Comparison of ENCODE assay signal across 8 cellular contexts in the genomic region with DNA sequence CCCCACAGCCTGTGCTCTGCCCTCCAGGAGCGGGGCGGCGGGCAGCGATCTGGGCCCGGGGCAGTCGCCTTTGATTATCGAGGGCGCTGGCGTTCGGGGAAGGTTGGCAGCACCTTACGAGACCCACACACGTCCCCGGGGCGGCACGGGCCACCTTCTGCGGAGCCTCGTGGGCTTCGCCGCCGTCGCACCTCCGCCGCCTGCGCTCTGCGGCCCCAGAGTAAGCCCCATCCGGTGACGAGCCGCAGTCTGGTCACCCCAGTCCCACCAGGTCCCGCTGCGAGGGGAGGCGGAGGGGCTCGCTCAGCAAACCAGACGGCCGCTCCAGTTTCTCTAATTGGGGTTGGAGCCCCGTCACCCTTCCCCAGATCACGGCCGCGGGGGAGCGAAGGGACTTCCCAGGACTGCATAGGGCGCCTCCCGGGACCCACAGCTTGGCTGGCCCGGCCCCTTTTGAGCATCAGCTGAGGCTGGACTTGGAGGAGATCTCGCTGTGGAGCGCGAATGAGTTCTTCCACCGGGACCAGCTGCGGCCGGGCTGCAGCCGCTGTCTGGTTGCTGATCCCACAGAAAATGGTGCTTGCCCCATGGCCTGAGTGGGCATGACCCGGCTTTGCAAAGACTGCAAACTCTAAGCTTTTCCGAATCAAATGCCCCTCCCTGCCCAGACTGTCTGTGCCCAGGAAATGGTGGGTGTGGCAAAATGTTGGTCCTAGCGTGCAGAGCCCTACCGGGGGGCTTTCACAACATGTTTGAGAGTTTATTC. TPM values are rescaled to one million over a fixed set of nuclear protein-coding genes. Genes with fewer than 3 reads are reported as not detected.
DNase-seq lines count a peak whose midpoint lies in the region; ATAC-seq and TF ChIP-seq lines count a peak whose summit lies in the region.

No MANE protein-coding gene starts in this region.

- no peaks in the 10 kb centered on the region for H3K4me1 ChIP-seq in HUES48 (ENCODE audit: control insufficient read depth, insufficient read depth, low read length)

- intact Hi-C loops in activated CD4-positive, alpha-beta T cell treated with anti-CD3 and anti-CD28 coated beads, Interleukin-2, amount 10 ng/mL, durations not matched to agents 24 days and 14 days (cut with micrococcal nuclease) = loop anchor here (1.0 to 2.0 kb wide), 2 partner anchors 26 to 41 kb away; no protein-coding TSS in a partner anchor
- intact Hi-C loops in dorsolateral prefrontal cortex (cut with DNase I) = no loop called here

- peaks cover 20% of the 10 kb centered on the region for H3K27me3 Mint-ChIP-seq in activated CD4-positive, alpha-beta T cell treated with anti-CD3 and anti-CD28 coated beads, Interleukin-2, amount 10 ng/mL, durations not matched to agents 24 days and 14 days

- H3K36me3 ChIP-seq in HUES48 (ENCODE audit: control insufficient read depth, insufficient read depth, low read length) = no peaks in the 10 kb centered on the region

- no peaks in the 10 kb centered on the region for H3K9me3 ChIP-seq in HUES48 (ENCODE audit: control insufficient read depth, insufficient read depth, low read length)

- H3K4me3 Mint-ChIP-seq in activated CD4-positive, alpha-beta T cell treated with anti-CD3 and anti-CD28 coated beads, Interleukin-2, amount 10 ng/mL, durations not matched to agents 24 days and 14 days = peak overlapping the region; percentile 82

- no peak for TF ChIP-seq CTCF in dorsolateral prefrontal cortex (IDR thresholded peaks at IDR 0.05 in 54 of 56, conservative IDR thresholded peaks at IDR 0.05 in 2 of 56; ENCODE audit: low read depth in 1 of 56, partially characterized antibody in 56 of 56)

- H3K4me3 ChIP-seq in HUES48 (ENCODE audit: low read depth, low read length) = peak overlapping the region; percentile 71
- H3K4me3 ChIP-seq in dorsolateral prefrontal cortex = peak overlapping the region; percentile 46 to 80 (median 65)

- no peak overlapping the region for H3K9ac ChIP-seq in HUES48 (ENCODE audit: low read depth, low read length)

- DNase-seq in DMS114 treated with DMSO at 0.1 percent for 48 hours (lab: John Stamatoyannopoulos, UW; ENCODE audit: unreplicated experiment) (peak; percentile 29), dorsolateral prefrontal cortex (peak in 3 of 10 donors; percentile 24 to 57 (median 34)), medulla oblongata (ENCODE audit: extremely low spot score) (peak; percentile 31), occipital lobe (lab: John Stamatoyannopoulos, UW) (no peak)
- DNase-seq in activated CD4-positive, alpha-beta T cell treated with anti-CD3 and anti-CD28 coated beads, Interleukin-2, amount 10 ng/mL, durations not matched to agents 24 days and 14 days = peak; percentile 83
- peak; percentile 19 to 37 for DNase-seq in stimulated activated CD8-positive, alpha-beta memory T cell treated with anti-CD3 and anti-CD28 coated beads, Interleukin-2, amount 100 ng/mL, for 48 hours (ENCODE audit: low read depth in 2 of 2)

- H3K9me3 Mint-ChIP-seq in activated CD4-positive, alpha-beta T cell treated with anti-CD3 and anti-CD28 coated beads, Interleukin-2, amount 10 ng/mL, durations not matched to agents 24 days and 14 days = no peaks in the 10 kb centered on the region

- H3K27me3 ChIP-seq in HUES48 (ENCODE audit: control insufficient read depth, insufficient read depth, low read length) (peaks cover 45% of the 10 kb centered on the region), dorsolateral prefrontal cortex (peaks cover 0 to 15% (median 0%) of the 10 kb centered on the region in 45 donors)

- H3K4me1 Mint-ChIP-seq in activated CD4-positive, alpha-beta T cell treated with anti-CD3 and anti-CD28 coated beads, Interleukin-2, amount 10 ng/mL, durations not matched to agents 24 days and 14 days = peaks cover 29% of the 10 kb centered on the region

- peaks cover 8% of the 10 kb centered on the region for H3K36me3 Mint-ChIP-seq in activated CD4-positive, alpha-beta T cell treated with anti-CD3 and anti-CD28 coated beads, Interleukin-2, amount 10 ng/mL, durations not matched to agents 24 days and 14 days (ENCODE audit: low read depth)

- H3K27ac Mint-ChIP-seq in activated CD4-positive, alpha-beta T cell treated with anti-CD3 and anti-CD28 coated beads, Interleukin-2, amount 10 ng/mL, durations not matched to agents 24 days and 14 days = peak overlapping the region; percentile 63

- H3K27ac ChIP-seq in HUES48 (ENCODE audit: low read depth, low read length) = no peak overlapping the region
- H3K27ac ChIP-seq in dorsolateral prefrontal cortex = peak overlapping the region in 51 of 59 donors; percentile 8 to 92 (median 69)

- ATAC-seq in GM21447 (IDR thresholded peaks at IDR 0.05; ENCODE audit: unreplicated experiment) = peak; percentile 54

RNA-seq across cellular contexts. Expression of a gene that starts 0.6 kb away (rescaled TPM):
- total RNA-seq in activated CD4-positive, alpha-beta T cell treated with anti-CD3 and anti-CD28 coated beads, Interleukin-2, amount 10 ng/mL, durations not matched to agents 24 days and 14 days = 11.1 and 12.2 TPM in 2 replicates
- 100 to 1,000 TPM in 4 of 120 experiments, 10 to 100 TPM in 116; 16.6 to 109 (median 36.7) TPM for total RNA-seq in dorsolateral prefrontal cortex
- total RNA-seq in occipital lobe = 15.4 TPM
